1 cellular context compared by ENCODE assay signal in the genomic region with DNA sequence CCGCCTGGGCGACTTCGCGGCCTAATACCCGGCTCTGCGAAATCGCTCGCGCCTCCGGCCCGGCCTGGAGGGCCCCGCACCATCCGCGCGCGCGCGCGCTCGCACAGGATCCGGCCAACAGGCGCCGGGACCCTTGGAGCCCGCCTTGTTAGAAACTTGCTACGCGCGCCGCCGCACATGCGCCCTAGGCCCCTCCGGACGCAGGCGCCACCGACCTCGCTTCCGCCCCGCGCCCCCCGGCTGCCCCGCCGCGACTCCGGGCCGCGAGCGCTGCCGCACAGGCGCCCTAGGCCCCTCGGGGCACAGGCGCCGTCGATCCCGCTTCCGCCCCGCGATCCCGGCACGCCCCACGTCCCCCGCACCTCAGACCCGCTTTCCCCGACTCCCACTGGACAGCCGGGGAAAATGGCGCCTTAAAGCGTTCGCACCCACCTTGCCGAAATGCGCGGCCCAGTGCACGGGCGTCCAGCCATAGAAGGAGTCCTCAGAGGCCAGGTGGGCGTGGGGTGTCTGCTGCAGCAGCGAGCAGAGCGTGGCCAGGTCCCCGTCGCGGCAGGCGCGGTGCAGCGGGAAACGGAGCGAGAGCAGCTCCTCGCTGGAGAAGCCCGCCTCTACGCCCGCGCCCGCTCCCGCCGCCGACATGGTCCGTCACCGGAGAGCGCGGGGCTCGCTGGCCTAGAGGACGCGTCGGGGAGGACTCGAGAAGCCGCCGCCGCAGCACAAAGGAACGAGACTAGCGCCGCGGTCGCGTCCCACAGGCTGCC.
TF ChIP-seq lines count a peak whose summit lies in the region.

No MANE protein-coding gene starts in this region.

TF ChIP-seq in GM12878, 131 proteins besides CTCF, POLR2A, EP300 and RAD21 (continued from another document and continues in another):
- TF ChIP-seq, protein P1, sequence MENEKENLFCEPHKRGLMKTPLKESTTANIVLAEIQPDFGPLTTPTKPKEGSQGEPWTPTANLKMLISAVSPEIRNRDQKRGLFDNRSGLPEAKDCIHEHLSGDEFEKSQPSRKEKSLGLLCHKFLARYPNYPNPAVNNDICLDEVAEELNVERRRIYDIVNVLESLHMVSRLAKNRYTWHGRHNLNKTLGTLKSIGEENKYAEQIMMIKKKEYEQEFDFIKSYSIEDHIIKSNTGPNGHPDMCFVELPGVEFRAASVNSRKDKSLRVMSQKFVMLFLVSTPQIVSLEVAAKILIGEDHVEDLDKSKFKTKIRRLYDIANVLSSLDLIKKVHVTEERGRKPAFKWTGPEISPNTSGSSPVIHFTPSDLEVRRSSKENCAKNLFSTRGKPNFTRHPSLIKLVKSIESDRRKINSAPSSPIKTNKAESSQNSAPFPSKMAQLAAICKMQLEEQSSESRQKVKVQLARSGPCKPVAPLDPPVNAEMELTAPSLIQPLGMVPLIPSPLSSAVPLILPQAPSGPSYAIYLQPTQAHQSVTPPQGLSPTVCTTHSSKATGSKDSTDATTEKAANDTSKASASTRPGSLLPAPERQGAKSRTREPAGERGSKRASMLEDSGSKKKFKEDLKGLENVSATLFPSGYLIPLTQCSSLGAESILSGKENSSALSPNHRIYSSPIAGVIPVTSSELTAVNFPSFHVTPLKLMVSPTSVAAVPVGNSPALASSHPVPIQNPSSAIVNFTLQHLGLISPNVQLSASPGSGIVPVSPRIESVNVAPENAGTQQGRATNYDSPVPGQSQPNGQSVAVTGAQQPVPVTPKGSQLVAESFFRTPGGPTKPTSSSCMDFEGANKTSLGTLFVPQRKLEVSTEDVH (IDR thresholded peaks at IDR 0.05; ENCODE audit: low read depth, partially characterized antibody), result no peak
- TF ChIP-seq, protein P2, sequence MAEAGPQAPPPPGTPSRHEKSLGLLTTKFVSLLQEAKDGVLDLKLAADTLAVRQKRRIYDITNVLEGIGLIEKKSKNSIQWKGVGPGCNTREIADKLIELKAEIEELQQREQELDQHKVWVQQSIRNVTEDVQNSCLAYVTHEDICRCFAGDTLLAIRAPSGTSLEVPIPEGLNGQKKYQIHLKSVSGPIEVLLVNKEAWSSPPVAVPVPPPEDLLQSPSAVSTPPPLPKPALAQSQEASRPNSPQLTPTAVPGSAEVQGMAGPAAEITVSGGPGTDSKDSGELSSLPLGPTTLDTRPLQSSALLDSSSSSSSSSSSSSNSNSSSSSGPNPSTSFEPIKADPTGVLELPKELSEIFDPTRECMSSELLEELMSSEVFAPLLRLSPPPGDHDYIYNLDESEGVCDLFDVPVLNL (IDR thresholded peaks at IDR 0.05; ENCODE audit: low read depth, low read length), result 0 out of 2 replicates have a peak, but pooled peaks have one; percentile 26
- TF ChIP-seq, protein P3, sequence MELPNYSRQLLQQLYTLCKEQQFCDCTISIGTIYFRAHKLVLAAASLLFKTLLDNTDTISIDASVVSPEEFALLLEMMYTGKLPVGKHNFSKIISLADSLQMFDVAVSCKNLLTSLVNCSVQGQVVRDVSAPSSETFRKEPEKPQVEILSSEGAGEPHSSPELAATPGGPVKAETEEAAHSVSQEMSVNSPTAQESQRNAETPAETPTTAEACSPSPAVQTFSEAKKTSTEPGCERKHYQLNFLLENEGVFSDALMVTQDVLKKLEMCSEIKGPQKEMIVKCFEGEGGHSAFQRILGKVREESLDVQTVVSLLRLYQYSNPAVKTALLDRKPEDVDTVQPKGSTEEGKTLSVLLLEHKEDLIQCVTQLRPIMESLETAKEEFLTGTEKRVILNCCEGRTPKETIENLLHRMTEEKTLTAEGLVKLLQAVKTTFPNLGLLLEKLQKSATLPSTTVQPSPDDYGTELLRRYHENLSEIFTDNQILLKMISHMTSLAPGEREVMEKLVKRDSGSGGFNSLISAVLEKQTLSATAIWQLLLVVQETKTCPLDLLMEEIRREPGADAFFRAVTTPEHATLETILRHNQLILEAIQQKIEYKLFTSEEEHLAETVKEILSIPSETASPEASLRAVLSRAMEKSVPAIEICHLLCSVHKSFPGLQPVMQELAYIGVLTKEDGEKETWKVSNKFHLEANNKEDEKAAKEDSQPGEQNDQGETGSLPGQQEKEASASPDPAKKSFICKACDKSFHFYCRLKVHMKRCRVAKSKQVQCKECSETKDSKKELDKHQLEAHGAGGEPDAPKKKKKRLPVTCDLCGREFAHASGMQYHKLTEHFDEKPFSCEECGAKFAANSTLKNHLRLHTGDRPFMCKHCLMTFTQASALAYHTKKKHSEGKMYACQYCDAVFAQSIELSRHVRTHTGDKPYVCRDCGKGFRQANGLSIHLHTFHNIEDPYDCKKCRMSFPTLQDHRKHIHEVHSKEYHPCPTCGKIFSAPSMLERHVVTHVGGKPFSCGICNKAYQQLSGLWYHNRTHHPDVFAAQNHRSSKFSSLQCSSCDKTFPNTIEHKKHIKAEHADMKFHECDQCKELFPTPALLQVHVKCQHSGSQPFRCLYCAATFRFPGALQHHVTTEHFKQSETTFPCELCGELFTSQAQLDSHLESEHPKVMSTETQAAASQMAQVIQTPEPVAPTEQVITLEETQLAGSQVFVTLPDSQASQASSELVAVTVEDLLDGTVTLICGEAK (IDR thresholded peaks at IDR 0.05; ENCODE audit: borderline replicate concordance), result no peak
- TF ChIP-seq, protein P4, sequence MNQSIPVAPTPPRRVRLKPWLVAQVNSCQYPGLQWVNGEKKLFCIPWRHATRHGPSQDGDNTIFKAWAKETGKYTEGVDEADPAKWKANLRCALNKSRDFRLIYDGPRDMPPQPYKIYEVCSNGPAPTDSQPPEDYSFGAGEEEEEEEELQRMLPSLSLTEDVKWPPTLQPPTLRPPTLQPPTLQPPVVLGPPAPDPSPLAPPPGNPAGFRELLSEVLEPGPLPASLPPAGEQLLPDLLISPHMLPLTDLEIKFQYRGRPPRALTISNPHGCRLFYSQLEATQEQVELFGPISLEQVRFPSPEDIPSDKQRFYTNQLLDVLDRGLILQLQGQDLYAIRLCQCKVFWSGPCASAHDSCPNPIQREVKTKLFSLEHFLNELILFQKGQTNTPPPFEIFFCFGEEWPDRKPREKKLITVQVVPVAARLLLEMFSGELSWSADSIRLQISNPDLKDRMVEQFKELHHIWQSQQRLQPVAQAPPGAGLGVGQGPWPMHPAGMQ (IDR thresholded peaks at IDR 0.05; ENCODE audit: borderline replicate concordance), result no peak
- TF ChIP-seq BHLHE40 (IDR thresholded peaks at IDR 0.05; ENCODE audit: borderline replicate concordance in 1 of 2, low read depth in 2 of 2, low read length in 1 of 2) (peak; percentile 9 to 62; a peak in 2 of 4 replicates), ZZZ3 (IDR thresholded peaks at IDR 0.05; ENCODE audit: control insufficient read depth, insufficient read length, low read depth) (no peak), JUND (IDR thresholded peaks at IDR 0.05; ENCODE audit: low read depth, low read length) (no peak), ZNF207 (IDR thresholded peaks at IDR 0.05; ENCODE audit: borderline replicate concordance) (0 out of 2 replicates have a peak, but pooled peaks have one; percentile 47), MTA2 (IDR thresholded peaks at IDR 0.05; ENCODE audit: low read depth) (no peak), RFX5 (IDR thresholded peaks at IDR 0.05; ENCODE audit: low read depth, low read length) (no peak), SRF (IDR thresholded peaks at IDR 0.05; ENCODE audit: low read depth in 2 of 2, low read length in 2 of 2) (no peak), ZNF384 (IDR thresholded peaks at IDR 0.05; ENCODE audit: borderline replicate concordance, low read depth, low read length) (no peak), KAT2A (conservative IDR thresholded peaks at IDR 0.05; ENCODE audit: control insufficient read depth, low read depth, low read length) (no peak), BACH1 (IDR thresholded peaks at IDR 0.05; ENCODE audit: borderline replicate concordance) (peak; percentile 37), TCF7 (IDR thresholded peaks at IDR 0.05; ENCODE audit: borderline replicate concordance) (no peak), EZH2 (IDR thresholded peaks at IDR 0.05; ENCODE audit: borderline replicate concordance, control insufficient read depth, low read depth, low read length) (no peak), HDGF (IDR thresholded peaks at IDR 0.05) (0 out of 2 replicates have a peak, but pooled peaks have one; percentile 11), KDM1A (IDR thresholded peaks at IDR 0.05; ENCODE audit: borderline replicate concordance) (no peak), PML (IDR thresholded peaks at IDR 0.05; ENCODE audit: low read length) (no peak), POLR2AphosphoS2 (IDR thresholded peaks at IDR 0.05; ENCODE audit: low read depth, low read length) (peak; percentile 82), BCL11A (IDR thresholded peaks at IDR 0.05; ENCODE audit: low read depth, low read length) (no peak), POLR2AphosphoS5 (IDR thresholded peaks at IDR 0.05; ENCODE audit: low read length) (no peak; the same call in none of the 2 replicates), BMI1 (IDR thresholded peaks at IDR 0.05; ENCODE audit: borderline replicate concordance) (no peak), ZSCAN29 (IDR thresholded peaks at IDR 0.05) (no peak), FOS (IDR thresholded peaks at IDR 0.05; ENCODE audit: borderline replicate concordance, extremely low read depth, insufficient read length) (no peak), CHD4 (IDR thresholded peaks at IDR 0.05) (no peak), HDAC6 (IDR thresholded peaks at IDR 0.05; ENCODE audit: unreplicated experiment) (peak; percentile 26), CBX5 (IDR thresholded peaks at IDR 0.05; ENCODE audit: low read depth) (no peak), HDAC2 (IDR thresholded peaks at IDR 0.05) (no peak), SP1 (IDR thresholded peaks at IDR 0.05; ENCODE audit: low read depth, low read length) (no peak), LARP7 (IDR thresholded peaks at IDR 0.05) (peak; percentile 73), SPI1 (IDR thresholded peaks at IDR 0.05; ENCODE audit: borderline replicate concordance, insufficient read depth, low read depth, low read length) (no peak), WRNIP1 (IDR thresholded peaks at IDR 0.05; ENCODE audit: borderline replicate concordance, low read depth, low read length) (no peak), GABPA (IDR thresholded peaks at IDR 0.05; ENCODE audit: low read depth) (no peak)
- TF ChIP-seq, protein P5, sequence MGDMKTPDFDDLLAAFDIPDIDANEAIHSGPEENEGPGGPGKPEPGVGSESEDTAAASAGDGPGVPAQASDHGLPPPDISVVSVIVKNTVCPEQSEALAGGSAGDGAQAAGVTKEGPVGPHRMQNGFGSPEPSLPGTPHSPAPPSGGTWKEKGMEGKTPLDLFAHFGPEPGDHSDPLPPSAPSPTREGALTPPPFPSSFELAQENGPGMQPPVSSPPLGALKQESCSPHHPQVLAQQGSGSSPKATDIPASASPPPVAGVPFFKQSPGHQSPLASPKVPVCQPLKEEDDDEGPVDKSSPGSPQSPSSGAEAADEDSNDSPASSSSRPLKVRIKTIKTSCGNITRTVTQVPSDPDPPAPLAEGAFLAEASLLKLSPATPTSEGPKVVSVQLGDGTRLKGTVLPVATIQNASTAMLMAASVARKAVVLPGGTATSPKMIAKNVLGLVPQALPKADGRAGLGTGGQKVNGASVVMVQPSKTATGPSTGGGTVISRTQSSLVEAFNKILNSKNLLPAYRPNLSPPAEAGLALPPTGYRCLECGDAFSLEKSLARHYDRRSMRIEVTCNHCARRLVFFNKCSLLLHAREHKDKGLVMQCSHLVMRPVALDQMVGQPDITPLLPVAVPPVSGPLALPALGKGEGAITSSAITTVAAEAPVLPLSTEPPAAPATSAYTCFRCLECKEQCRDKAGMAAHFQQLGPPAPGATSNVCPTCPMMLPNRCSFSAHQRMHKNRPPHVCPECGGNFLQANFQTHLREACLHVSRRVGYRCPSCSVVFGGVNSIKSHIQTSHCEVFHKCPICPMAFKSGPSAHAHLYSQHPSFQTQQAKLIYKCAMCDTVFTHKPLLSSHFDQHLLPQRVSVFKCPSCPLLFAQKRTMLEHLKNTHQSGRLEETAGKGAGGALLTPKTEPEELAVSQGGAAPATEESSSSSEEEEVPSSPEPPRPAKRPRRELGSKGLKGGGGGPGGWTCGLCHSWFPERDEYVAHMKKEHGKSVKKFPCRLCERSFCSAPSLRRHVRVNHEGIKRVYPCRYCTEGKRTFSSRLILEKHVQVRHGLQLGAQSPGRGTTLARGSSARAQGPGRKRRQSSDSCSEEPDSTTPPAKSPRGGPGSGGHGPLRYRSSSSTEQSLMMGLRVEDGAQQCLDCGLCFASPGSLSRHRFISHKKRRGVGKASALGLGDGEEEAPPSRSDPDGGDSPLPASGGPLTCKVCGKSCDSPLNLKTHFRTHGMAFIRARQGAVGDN (IDR thresholded peaks at IDR 0.05), result peak; percentile 64; the same call in 1 of the 2 replicates
- TF ChIP-seq, protein P6, sequence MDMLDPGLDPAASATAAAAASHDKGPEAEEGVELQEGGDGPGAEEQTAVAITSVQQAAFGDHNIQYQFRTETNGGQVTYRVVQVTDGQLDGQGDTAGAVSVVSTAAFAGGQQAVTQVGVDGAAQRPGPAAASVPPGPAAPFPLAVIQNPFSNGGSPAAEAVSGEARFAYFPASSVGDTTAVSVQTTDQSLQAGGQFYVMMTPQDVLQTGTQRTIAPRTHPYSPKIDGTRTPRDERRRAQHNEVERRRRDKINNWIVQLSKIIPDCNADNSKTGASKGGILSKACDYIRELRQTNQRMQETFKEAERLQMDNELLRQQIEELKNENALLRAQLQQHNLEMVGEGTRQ (IDR thresholded peaks at IDR 0.05; ENCODE audit: borderline replicate concordance, low read depth, low read length), result no peak
- TF ChIP-seq, protein P7, sequence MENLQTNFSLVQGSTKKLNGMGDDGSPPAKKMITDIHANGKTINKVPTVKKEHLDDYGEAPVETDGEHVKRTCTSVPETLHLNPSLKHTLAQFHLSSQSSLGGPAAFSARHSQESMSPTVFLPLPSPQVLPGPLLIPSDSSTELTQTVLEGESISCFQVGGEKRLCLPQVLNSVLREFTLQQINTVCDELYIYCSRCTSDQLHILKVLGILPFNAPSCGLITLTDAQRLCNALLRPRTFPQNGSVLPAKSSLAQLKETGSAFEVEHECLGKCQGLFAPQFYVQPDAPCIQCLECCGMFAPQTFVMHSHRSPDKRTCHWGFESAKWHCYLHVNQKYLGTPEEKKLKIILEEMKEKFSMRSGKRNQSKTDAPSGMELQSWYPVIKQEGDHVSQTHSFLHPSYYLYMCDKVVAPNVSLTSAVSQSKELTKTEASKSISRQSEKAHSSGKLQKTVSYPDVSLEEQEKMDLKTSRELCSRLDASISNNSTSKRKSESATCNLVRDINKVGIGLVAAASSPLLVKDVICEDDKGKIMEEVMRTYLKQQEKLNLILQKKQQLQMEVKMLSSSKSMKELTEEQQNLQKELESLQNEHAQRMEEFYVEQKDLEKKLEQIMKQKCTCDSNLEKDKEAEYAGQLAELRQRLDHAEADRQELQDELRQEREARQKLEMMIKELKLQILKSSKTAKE (IDR thresholded peaks at IDR 0.05; ENCODE audit: low read depth, poor library complexity, severe bottlenecking), result no peak
- TF ChIP-seq, protein P8, sequence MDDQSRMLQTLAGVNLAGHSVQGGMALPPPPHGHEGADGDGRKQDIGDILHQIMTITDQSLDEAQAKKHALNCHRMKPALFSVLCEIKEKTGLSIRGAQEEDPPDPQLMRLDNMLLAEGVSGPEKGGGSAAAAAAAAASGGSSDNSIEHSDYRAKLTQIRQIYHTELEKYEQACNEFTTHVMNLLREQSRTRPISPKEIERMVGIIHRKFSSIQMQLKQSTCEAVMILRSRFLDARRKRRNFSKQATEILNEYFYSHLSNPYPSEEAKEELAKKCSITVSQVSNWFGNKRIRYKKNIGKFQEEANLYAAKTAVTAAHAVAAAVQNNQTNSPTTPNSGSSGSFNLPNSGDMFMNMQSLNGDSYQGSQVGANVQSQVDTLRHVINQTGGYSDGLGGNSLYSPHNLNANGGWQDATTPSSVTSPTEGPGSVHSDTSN (IDR thresholded peaks at IDR 0.05; ENCODE audit: insufficient replicate concordance, low read depth, low read length), result no peak
